Comparison of ENCODE assay signal across 2 cellular contexts in the genomic region with DNA sequence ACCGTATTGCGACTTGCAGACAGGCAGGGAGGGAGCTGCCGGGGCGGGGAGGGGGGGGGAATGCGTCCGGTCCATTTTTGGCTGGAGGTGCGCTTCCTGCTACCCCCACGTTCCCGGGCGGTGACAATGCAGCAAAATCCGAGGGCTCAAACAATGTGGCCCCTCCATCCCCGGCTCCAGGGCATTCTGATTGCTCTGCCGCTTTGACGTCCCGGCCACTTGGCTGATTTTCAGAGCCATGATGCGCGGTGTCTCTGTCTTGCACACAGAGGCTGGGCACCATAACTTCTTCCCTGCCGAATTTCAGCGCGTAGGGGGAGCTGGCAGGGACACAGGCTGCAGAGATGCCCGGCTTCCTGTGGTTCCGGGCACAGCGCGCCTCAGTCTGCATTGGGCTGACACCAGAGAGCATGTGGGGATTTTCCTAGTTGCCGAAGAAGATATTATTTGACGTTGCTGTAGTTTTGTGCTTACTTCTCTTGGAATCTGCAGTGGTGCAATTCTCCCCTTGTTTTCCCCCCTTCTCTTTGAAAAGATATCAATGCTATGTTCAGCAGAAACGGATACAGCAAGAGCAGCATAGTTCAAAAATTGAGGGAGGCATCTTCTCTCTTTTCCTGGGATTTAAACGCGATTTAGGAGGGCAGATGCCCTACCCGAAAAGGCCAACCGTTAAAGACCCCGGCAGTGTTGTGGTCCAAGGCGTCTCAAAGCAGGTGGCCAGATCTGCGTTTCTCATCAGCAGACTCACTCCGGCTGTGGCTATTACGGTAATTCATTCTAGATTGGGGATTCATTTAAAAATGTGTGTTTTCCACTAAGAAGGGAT.
TF ChIP-seq lines count a peak whose summit lies in the region.

No MANE protein-coding gene starts in this region.

TF ChIP-seq in IMR-90, 13 proteins besides CTCF, POLR2A, EP300 and RAD21:
- TF ChIP-seq BHLHE40 (IDR thresholded peaks at IDR 0.05; ENCODE audit: low read depth, low read length) (no peak), CHD1 (IDR thresholded peaks at IDR 0.05; ENCODE audit: low read depth, low read length) (no peak), FOS (IDR thresholded peaks at IDR 0.05; ENCODE audit: low read depth, low read length) (no peak), MXI1 (IDR thresholded peaks at IDR 0.05; ENCODE audit: borderline replicate concordance, low read depth, low read length) (no peak)
TF ChIP-seq in IMR-90: peak in this region for 0.

TF ChIP-seq in H1, 55 proteins besides CTCF, POLR2A, EP300 and RAD21:
- TF ChIP-seq NRF1 (IDR thresholded peaks at IDR 0.05; ENCODE audit: low read depth, low read length) = no peak
- no peak for TF ChIP-seq FOSL1 (IDR thresholded peaks at IDR 0.05; ENCODE audit: insufficient read depth, low read depth, low read length)
- TF ChIP-seq, protein P1, sequence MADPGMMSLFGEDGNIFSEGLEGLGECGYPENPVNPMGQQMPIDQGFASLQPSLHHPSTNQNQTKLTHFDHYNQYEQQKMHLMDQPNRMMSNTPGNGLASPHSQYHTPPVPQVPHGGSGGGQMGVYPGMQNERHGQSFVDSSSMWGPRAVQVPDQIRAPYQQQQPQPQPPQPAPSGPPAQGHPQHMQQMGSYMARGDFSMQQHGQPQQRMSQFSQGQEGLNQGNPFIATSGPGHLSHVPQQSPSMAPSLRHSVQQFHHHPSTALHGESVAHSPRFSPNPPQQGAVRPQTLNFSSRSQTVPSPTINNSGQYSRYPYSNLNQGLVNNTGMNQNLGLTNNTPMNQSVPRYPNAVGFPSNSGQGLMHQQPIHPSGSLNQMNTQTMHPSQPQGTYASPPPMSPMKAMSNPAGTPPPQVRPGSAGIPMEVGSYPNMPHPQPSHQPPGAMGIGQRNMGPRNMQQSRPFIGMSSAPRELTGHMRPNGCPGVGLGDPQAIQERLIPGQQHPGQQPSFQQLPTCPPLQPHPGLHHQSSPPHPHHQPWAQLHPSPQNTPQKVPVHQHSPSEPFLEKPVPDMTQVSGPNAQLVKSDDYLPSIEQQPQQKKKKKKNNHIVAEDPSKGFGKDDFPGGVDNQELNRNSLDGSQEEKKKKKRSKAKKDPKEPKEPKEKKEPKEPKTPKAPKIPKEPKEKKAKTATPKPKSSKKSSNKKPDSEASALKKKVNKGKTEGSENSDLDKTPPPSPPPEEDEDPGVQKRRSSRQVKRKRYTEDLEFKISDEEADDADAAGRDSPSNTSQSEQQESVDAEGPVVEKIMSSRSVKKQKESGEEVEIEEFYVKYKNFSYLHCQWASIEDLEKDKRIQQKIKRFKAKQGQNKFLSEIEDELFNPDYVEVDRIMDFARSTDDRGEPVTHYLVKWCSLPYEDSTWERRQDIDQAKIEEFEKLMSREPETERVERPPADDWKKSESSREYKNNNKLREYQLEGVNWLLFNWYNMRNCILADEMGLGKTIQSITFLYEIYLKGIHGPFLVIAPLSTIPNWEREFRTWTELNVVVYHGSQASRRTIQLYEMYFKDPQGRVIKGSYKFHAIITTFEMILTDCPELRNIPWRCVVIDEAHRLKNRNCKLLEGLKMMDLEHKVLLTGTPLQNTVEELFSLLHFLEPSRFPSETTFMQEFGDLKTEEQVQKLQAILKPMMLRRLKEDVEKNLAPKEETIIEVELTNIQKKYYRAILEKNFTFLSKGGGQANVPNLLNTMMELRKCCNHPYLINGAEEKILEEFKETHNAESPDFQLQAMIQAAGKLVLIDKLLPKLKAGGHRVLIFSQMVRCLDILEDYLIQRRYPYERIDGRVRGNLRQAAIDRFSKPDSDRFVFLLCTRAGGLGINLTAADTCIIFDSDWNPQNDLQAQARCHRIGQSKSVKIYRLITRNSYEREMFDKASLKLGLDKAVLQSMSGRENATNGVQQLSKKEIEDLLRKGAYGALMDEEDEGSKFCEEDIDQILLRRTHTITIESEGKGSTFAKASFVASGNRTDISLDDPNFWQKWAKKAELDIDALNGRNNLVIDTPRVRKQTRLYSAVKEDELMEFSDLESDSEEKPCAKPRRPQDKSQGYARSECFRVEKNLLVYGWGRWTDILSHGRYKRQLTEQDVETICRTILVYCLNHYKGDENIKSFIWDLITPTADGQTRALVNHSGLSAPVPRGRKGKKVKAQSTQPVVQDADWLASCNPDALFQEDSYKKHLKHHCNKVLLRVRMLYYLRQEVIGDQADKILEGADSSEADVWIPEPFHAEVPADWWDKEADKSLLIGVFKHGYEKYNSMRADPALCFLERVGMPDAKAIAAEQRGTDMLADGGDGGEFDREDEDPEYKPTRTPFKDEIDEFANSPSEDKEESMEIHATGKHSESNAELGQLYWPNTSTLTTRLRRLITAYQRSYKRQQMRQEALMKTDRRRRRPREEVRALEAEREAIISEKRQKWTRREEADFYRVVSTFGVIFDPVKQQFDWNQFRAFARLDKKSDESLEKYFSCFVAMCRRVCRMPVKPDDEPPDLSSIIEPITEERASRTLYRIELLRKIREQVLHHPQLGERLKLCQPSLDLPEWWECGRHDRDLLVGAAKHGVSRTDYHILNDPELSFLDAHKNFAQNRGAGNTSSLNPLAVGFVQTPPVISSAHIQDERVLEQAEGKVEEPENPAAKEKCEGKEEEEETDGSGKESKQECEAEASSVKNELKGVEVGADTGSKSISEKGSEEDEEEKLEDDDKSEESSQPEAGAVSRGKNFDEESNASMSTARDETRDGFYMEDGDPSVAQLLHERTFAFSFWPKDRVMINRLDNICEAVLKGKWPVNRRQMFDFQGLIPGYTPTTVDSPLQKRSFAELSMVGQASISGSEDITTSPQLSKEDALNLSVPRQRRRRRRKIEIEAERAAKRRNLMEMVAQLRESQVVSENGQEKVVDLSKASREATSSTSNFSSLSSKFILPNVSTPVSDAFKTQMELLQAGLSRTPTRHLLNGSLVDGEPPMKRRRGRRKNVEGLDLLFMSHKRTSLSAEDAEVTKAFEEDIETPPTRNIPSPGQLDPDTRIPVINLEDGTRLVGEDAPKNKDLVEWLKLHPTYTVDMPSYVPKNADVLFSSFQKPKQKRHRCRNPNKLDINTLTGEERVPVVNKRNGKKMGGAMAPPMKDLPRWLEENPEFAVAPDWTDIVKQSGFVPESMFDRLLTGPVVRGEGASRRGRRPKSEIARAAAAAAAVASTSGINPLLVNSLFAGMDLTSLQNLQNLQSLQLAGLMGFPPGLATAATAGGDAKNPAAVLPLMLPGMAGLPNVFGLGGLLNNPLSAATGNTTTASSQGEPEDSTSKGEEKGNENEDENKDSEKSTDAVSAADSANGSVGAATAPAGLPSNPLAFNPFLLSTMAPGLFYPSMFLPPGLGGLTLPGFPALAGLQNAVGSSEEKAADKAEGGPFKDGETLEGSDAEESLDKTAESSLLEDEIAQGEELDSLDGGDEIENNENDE (IDR thresholded peaks at IDR 0.05; ENCODE audit: insufficient replicate concordance, low read length) = peak; percentile 59
- TF ChIP-seq SUZ12 (IDR thresholded peaks at IDR 0.05; ENCODE audit: low read length) = no peak
- peak; percentile 12 for TF ChIP-seq ASH2L (IDR thresholded peaks at IDR 0.05; ENCODE audit: low read length)
- no peak for TF ChIP-seq USF2 (IDR thresholded peaks at IDR 0.05; ENCODE audit: low read length)
- TF ChIP-seq, protein P2, sequence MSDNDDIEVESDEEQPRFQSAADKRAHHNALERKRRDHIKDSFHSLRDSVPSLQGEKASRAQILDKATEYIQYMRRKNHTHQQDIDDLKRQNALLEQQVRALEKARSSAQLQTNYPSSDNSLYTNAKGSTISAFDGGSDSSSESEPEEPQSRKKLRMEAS (IDR thresholded peaks at IDR 0.05) = peak; percentile 9; the same call in 1 of the 2 replicates
- TF ChIP-seq CTBP2 (IDR thresholded peaks at IDR 0.05; ENCODE audit: borderline replicate concordance, insufficient read depth, insufficient read length, low read length) = no peak
- peak; percentile 9 to 76; a peak in 1 of 4 replicates for TF ChIP-seq SIN3A (conservative IDR thresholded peaks at IDR 0.05 in 1 of 2, IDR thresholded peaks at IDR 0.05 in 1 of 2; ENCODE audit: low read depth in 1 of 2, low read length in 2 of 2)
- TF ChIP-seq CBX5 (IDR thresholded peaks at IDR 0.05; ENCODE audit: low read depth, low read length) = no peak
- peak; percentile 56 for TF ChIP-seq SAP30 (IDR thresholded peaks at IDR 0.05; ENCODE audit: insufficient read depth, insufficient replicate concordance, low read length)
- TF ChIP-seq PHF8 (conservative IDR thresholded peaks at IDR 0.05; ENCODE audit: low read depth, low read length) = no peak
- TF ChIP-seq KDM4A (IDR thresholded peaks at IDR 0.05; ENCODE audit: low read depth, low read length, severe bottlenecking) = peak; percentile 12
- TF ChIP-seq RBBP5 (IDR thresholded peaks at IDR 0.05; ENCODE audit: borderline replicate concordance, low read depth, low read length) = peak; percentile 12; the same call in 1 of the 2 replicates
- no peak; the same call in 1 of the 2 replicates for TF ChIP-seq E2F6 (IDR thresholded peaks at IDR 0.05)
- TF ChIP-seq POU5F1 (IDR thresholded peaks at IDR 0.05; ENCODE audit: low read depth, low read length) = no peak
- TF ChIP-seq JUN (IDR thresholded peaks at IDR 0.05; ENCODE audit: low read depth, low read length) = no peak
- peak; percentile 28; the same call in 1 of the 2 replicates for TF ChIP-seq SRF (IDR thresholded peaks at IDR 0.05; ENCODE audit: low read depth, low read length)
- no peak for TF ChIP-seq GTF2F1 (IDR thresholded peaks at IDR 0.05; ENCODE audit: borderline replicate concordance, low read depth, low read length)
- TF ChIP-seq BRCA1 (IDR thresholded peaks at IDR 0.05; ENCODE audit: low read depth, low read length) = no peak
- no peak for TF ChIP-seq SIRT6 (IDR thresholded peaks at IDR 0.05; ENCODE audit: low read length)
- TF ChIP-seq CHD2 (IDR thresholded peaks at IDR 0.05; ENCODE audit: low read length) = no peak
- TF ChIP-seq TAF7 (optimal IDR thresholded peaks at IDR 0.05; ENCODE audit: borderline replicate concordance, low read depth, low read length) = no peak
- TF ChIP-seq HDAC6 (IDR thresholded peaks at IDR 0.05; ENCODE audit: low read depth, low read length) = no peak
